In genomic region chr13:93234459-93234858, GRCh38 we compare ENCODE assay signal across 2 cellular contexts.
TF ChIP-seq lines count a peak whose summit lies in the region.

No MANE protein-coding gene starts in this region.

TF ChIP-seq in A549, 52 proteins besides CTCF, POLR2A, EP300 and RAD21 (continued from another document):
- TF ChIP-seq PBX3 (IDR thresholded peaks at IDR 0.05) (no peak), HDAC2 (IDR thresholded peaks at IDR 0.05) (no peak), HEYL (CRISPR knock-in tag; IDR thresholded peaks at IDR 0.05) (no peak), RNF2 (IDR thresholded peaks at IDR 0.05; ENCODE audit: borderline replicate concordance, low read depth) (no peak), MAX (IDR thresholded peaks at IDR 0.05) (no peak), HOXA7 (CRISPR knock-in tag; IDR thresholded peaks at IDR 0.05) (no peak), ZNF302 (CRISPR knock-in tag; IDR thresholded peaks at IDR 0.05) (no peak), RFX5 (IDR thresholded peaks at IDR 0.05) (no peak), TP53 (CRISPR knock-in tag; IDR thresholded peaks at IDR 0.05) (no peak)

TF ChIP-seq in GM23338, 12 proteins besides CTCF, POLR2A, EP300 and RAD21 (continued from another document):
- TF ChIP-seq ZNF462 (CRISPR knock-in tag; IDR thresholded peaks at IDR 0.05) (no peak), ZNF114 (CRISPR knock-in tag; IDR thresholded peaks at IDR 0.05) (no peak), CREB1 (CRISPR knock-in tag; IDR thresholded peaks at IDR 0.05; ENCODE audit: low read depth) (no peak), EZH2phosphoT487 (IDR thresholded peaks at IDR 0.05; ENCODE audit: unreplicated experiment) (no peak), ZNF331 (CRISPR knock-in tag; IDR thresholded peaks at IDR 0.05; ENCODE audit: low read depth) (no peak), REST (IDR thresholded peaks at IDR 0.05; ENCODE audit: unreplicated experiment) (no peak)
TF ChIP-seq in GM23338: peak in this region for 0.
